Comparison of ENCODE assay signal across 16 cellular contexts in the genomic region with DNA sequence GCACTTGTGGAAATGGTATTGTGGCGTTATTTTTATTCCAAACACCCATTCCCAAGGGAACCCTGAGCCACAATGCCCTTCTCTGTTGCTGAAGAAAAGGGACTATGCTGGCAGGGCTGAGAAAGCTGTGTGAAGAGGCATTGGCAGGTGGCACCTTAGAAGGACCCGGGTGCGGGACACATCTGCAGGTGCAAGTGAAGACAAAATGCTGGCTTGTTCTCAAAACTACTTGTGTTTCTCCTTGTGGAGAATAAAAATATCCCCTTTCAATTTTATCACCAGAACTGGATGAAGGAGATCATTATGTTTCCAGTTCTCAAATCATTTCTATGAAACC. TPM values are rescaled to one million over a fixed set of nuclear protein-coding genes. Genes with fewer than 3 reads are reported as not detected.
DNase-seq lines count a peak whose midpoint lies in the region; TF ChIP-seq lines count a peak whose summit lies in the region.
"Had no signal": no experiment of that assay in that cellular context is flagged by ENCODE, and none has a peak within 500 bp of the region (broad histone marks: within the 10 kb centered on the region; RNA-seq: fewer than 3 reads in every experiment).

No MANE protein-coding gene starts in this region.

- H3K9me3 Mint-ChIP-seq in neural progenitor cell, result no peaks in the 10 kb centered on the region
- H3K9me3 Mint-ChIP-seq in Calu3 (ENCODE audit: low read depth, unreplicated experiment), result peaks cover 2% of the 10 kb centered on the region
- H3K9me3 Mint-ChIP-seq: CD8-positive, alpha-beta memory T cell had no signal

- TF ChIP-seq CTCF in OCI-LY7 (conservative IDR thresholded peaks at IDR 0.05; ENCODE audit: low read length), result no peak
- no peak for TF ChIP-seq CTCF in neural progenitor cell (IDR thresholded peaks at IDR 0.05)
- no peak for TF ChIP-seq CTCF in Calu3 (IDR thresholded peaks at IDR 0.05; ENCODE audit: unreplicated experiment)

- no peaks in the 10 kb centered on the region for H3K9me3 ChIP-seq in BLaER1 treated with 17β-estradiol and CSF1 and Interleukin-3, amounts not matched to agents 10 nM and 100 nM (replicated peaks in 1 of 11)
- H3K9me3 ChIP-seq in OCI-LY7 (ENCODE audit: low read length), result no peaks in the 10 kb centered on the region
- no peaks in the 10 kb centered on the region for H3K9me3 ChIP-seq in neural progenitor cell (ENCODE audit: low read depth)
- H3K9me3 ChIP-seq in neuronal stem cell (replicated peaks in 1 of 2; ENCODE audit: control insufficient read depth in 2 of 2, insufficient read depth in 1 of 2, low read depth in 1 of 2, low read length in 2 of 2), result peaks cover 0 to 5% of the 10 kb centered on the region in 2 donors
- H3K9me3 ChIP-seq: BE2C, HAP-1 had no signal

- no peaks in the 10 kb centered on the region for H3F3A ChIP-seq in neural progenitor cell (ENCODE audit: low read depth)

- H3K79me1 ChIP-seq in neuronal stem cell (ENCODE audit: low read depth, low read length), result no peaks in the 10 kb centered on the region

- no peak overlapping the region for H3K4ac ChIP-seq in neuronal stem cell (ENCODE audit: low read length)

- H3K4me3 ChIP-seq in BLaER1 treated with 17β-estradiol and CSF1 and Interleukin-3, amounts not matched to agents 10 nM and 100 nM, result no peak overlapping the region
- H3K4me3 ChIP-seq in OCI-LY7 (ENCODE audit: low read depth, low read length, poor library complexity, severe bottlenecking) (no peak overlapping the region), neural progenitor cell (no peak overlapping the region), neuronal stem cell (ENCODE audit: low read length in 2 of 2) (no peak overlapping the region)
- H3K4me3 ChIP-seq: HAP-1 had no signal

- no peak overlapping the region for H3K9ac ChIP-seq in BLaER1 treated with 17β-estradiol and CSF1 and Interleukin-3, amounts not matched to agents 10 nM and 100 nM
- H3K9ac ChIP-seq in neural progenitor cell (no peak overlapping the region), neuronal stem cell (ENCODE audit: low read depth, low read length, poor library complexity) (no peak overlapping the region)

- no peak overlapping the region for H2BK120ac ChIP-seq in neuronal stem cell (ENCODE audit: low read depth, low read length)

- no peak overlapping the region for H2AK5ac ChIP-seq in neuronal stem cell (ENCODE audit: low read depth, low read length)

- H3K27me3 Mint-ChIP-seq in neural progenitor cell (ENCODE audit: insufficient read depth, low read depth) (peaks cover 2% of the 10 kb centered on the region), Calu3 (ENCODE audit: unreplicated experiment) (no peaks in the 10 kb centered on the region)
- H3K27me3 Mint-ChIP-seq: CD8-positive, alpha-beta memory T cell had no signal

- no peak overlapping the region for H3K27ac ChIP-seq in BLaER1 treated with 17β-estradiol and CSF1 and Interleukin-3, amounts not matched to agents 10 nM and 100 nM
- H3K27ac ChIP-seq in OCI-LY7 (ENCODE audit: low read depth, low read length, poor library complexity, severe bottlenecking) (no peak overlapping the region), neural progenitor cell (no peak overlapping the region), neuronal stem cell (replicated peaks; ENCODE audit: low read length) (no peak overlapping the region)

- H3K14ac ChIP-seq in neuronal stem cell (ENCODE audit: low read length), result no peak overlapping the region

- POLR2A ChIA-PET in OCI-LY7 (lab: Charles Lee), result interaction anchor here (1.3 kb wide), 1 partner anchor 24 kb away, joined by 4 read pairs; no protein-coding TSS in a partner anchor

- H2AFZ ChIP-seq in OCI-LY7 (ENCODE audit: low read length) (0 out of 2 replicates have a peak overlapping the region, but pooled peaks have one; percentile 13), neural progenitor cell (replicated peaks) (peak overlapping the region; percentile 89), neuronal stem cell (ENCODE audit: low read length) (no peak overlapping the region)

- H3K4me3 Mint-ChIP-seq in neural progenitor cell (no peak overlapping the region), Calu3 (ENCODE audit: low read depth, unreplicated experiment) (no peak overlapping the region)
- H3K4me3 Mint-ChIP-seq: CD8-positive, alpha-beta memory T cell had no signal

- H4K8ac ChIP-seq in neuronal stem cell (ENCODE audit: low read depth, low read length), result no peak overlapping the region

- CTCF ChIA-PET in OCI-LY7 (lab: Charles Lee; ENCODE audit: unreplicated experiment), result no interaction called here
- CTCF ChIA-PET in Calu3 (lab: Charles Lee), result no interaction called here

- no CpG with 5 or more reads among the region's 3 CpGs for WGBS in neuronal stem cell (ENCODE audit: extremely low coverage in 2 of 2, insufficient read length in 2 of 2, insufficient replicate concordance in 1 of 2), 2 donors

- peak; percentile 32 for DNase-seq in NCI-H1092 (lab: John Stamatoyannopoulos, UW)
- peak; percentile 26 for DNase-seq in OCI-LY7 (ENCODE audit: low spot score)
- DNase-seq in neural progenitor cell (ENCODE audit: low spot score), result no peak
- DNase-seq in neuronal stem cell (ENCODE audit: low spot score), result no peak
- no peak for DNase-seq in NCI-H1694 (lab: John Stamatoyannopoulos, UW)
- no peak for DNase-seq in Calu3
- DNase-seq: ACHN; BE2C; CD8-positive, alpha-beta memory T cell; DMS 273 treated with DMSO at 0.1 percent for 48 hours; EL; Karpas-422; MM.1S; OCI-M1 had no signal

- no peaks in the 10 kb centered on the region for H3K27me3 ChIP-seq in BLaER1 treated with 17β-estradiol and CSF1 and Interleukin-3, amounts not matched to agents 10 nM and 100 nM
- H3K27me3 ChIP-seq in neural progenitor cell (no peaks in the 10 kb centered on the region), neuronal stem cell (ENCODE audit: control insufficient read depth in 3 of 3, insufficient read depth in 3 of 3, low read depth in 1 of 3, low read length in 3 of 3) (peaks cover 0 to 8% (median 0%) of the 10 kb centered on the region in 3 experiments)
- H3K27me3 ChIP-seq: BE2C had no signal

- peak overlapping the region in 8 of 11 experiments; percentile 2 to 61 (median 27); a peak in 14 of 22 replicates for H3K4me2 ChIP-seq in BLaER1 treated with 17β-estradiol and CSF1 and Interleukin-3, amounts not matched to agents 10 nM and 100 nM
- H3K4me2 ChIP-seq in OCI-LY7 (ENCODE audit: low read length) (0 out of 2 replicates have a peak overlapping the region, but pooled peaks have one; percentile 12), neural progenitor cell (no peak overlapping the region), neuronal stem cell (ENCODE audit: insufficient read depth, low read length, poor library complexity, severe bottlenecking) (no peak overlapping the region)

- no peaks in the 10 kb centered on the region for H3K36me3 ChIP-seq in BLaER1 treated with 17β-estradiol and CSF1 and Interleukin-3, amounts not matched to agents 10 nM and 100 nM
- no peaks in the 10 kb centered on the region for H3K36me3 ChIP-seq in OCI-LY7 (ENCODE audit: insufficient read depth, low read length)
- no peaks in the 10 kb centered on the region for H3K36me3 ChIP-seq in neural progenitor cell
- H3K36me3 ChIP-seq in neuronal stem cell (replicated peaks in 1 of 2; ENCODE audit: control insufficient read depth in 2 of 2, insufficient read depth in 2 of 2, low read length in 2 of 2), result no peaks in the 10 kb centered on the region
- H3K36me3 ChIP-seq: BE2C, HAP-1 had no signal

- H3K4me1 Mint-ChIP-seq in neural progenitor cell (peaks cover 12% of the 10 kb centered on the region), Calu3 (ENCODE audit: low read depth, unreplicated experiment) (peaks cover 8% of the 10 kb centered on the region)

- H3K36me3 Mint-ChIP-seq in neural progenitor cell, result no peaks in the 10 kb centered on the region
- no peaks in the 10 kb centered on the region for H3K36me3 Mint-ChIP-seq in Calu3 (ENCODE audit: insufficient read depth, unreplicated experiment)

- no peak overlapping the region for H3K23ac ChIP-seq in neuronal stem cell (ENCODE audit: low read depth, low read length, poor library complexity)

- no peak overlapping the region for H4K91ac ChIP-seq in neuronal stem cell (ENCODE audit: low read depth, low read length, poor library complexity)

- no peaks in the 10 kb centered on the region for H4K20me1 ChIP-seq in BLaER1 treated with 17β-estradiol and CSF1 and Interleukin-3, amounts not matched to agents 10 nM and 100 nM
- H4K20me1 ChIP-seq in OCI-LY7 (ENCODE audit: insufficient read depth, low read length), result no peaks in the 10 kb centered on the region
- no peaks in the 10 kb centered on the region for H4K20me1 ChIP-seq in neural progenitor cell (ENCODE audit: low read depth)

- H2BK5ac ChIP-seq in neuronal stem cell (ENCODE audit: low read length), result no peak overlapping the region

- no TSS peak for BruUV-seq in OCI-LY7 (replicated peaks; lab: Mats Ljungman, UMichigan)
- no TSS peak for BruUV-seq in Calu3 (replicated peaks; lab: Mats Ljungman, UMichigan)

- H3K27ac Mint-ChIP-seq in neural progenitor cell (no peak overlapping the region), Calu3 (ENCODE audit: unreplicated experiment) (no peak overlapping the region)
- H3K27ac Mint-ChIP-seq: CD8-positive, alpha-beta memory T cell had no signal

- H3K4me1 ChIP-seq in BLaER1 treated with 17β-estradiol and CSF1 and Interleukin-3, amounts not matched to agents 10 nM and 100 nM, result peaks cover 8 to 30% (median 18%) of the 10 kb centered on the region in 10 experiments; a peak in 19 of 20 replicates
- H3K4me1 ChIP-seq in OCI-LY7 (ENCODE audit: insufficient read depth, low read length, poor library complexity, severe bottlenecking), result peaks cover 52% of the 10 kb centered on the region
- peaks cover 15% of the 10 kb centered on the region for H3K4me1 ChIP-seq in neural progenitor cell
- H3K4me1 ChIP-seq in neuronal stem cell (ENCODE audit: control insufficient read depth in 2 of 2, insufficient read depth in 1 of 2, low read depth in 1 of 2, low read length in 2 of 2), result peaks cover 2 to 3% of the 10 kb centered on the region in 2 donors
- H3K4me1 ChIP-seq: HAP-1 had no signal

- H2BK12ac ChIP-seq in neuronal stem cell (ENCODE audit: low read length), result no peak overlapping the region

- H3K79me2 ChIP-seq in OCI-LY7 (ENCODE audit: insufficient read depth, low read depth, low read length) (no peaks in the 10 kb centered on the region), neural progenitor cell (ENCODE audit: low read depth) (no peaks in the 10 kb centered on the region)

- no peaks in the 10 kb centered on the region for H3K9me2 ChIP-seq in OCI-LY7 (ENCODE audit: insufficient read depth, low read length)

- intact Hi-C loops in OCI-LY7 (cut with micrococcal nuclease; ENCODE audit: unreplicated experiment) (no loop called here), Calu3 (cut with micrococcal nuclease; ENCODE audit: unreplicated experiment) (no loop called here)

- H2BK15ac ChIP-seq in neuronal stem cell (ENCODE audit: low read length), result no peak overlapping the region

- no peak overlapping the region for H3K18ac ChIP-seq in neuronal stem cell (ENCODE audit: low read length)

RNA-seq across cellular contexts. Expression of a gene that starts 54.5 kb away (rescaled TPM):
- total RNA-seq in OCI-LY7 (2014; rRNA removed; shearing (Covaris generic)), result 59.5 and 71.7 TPM in 2 replicates
- total RNA-seq in OCI-LY7 (2022) (88.1 and 93.7 TPM in 2 replicates), neural progenitor cell (ENCODE audit: low replicate concordance) (185 and 299 TPM in 2 replicates), Calu3 (2022) (213 and 229 TPM in 2 replicates)
- 149 TPM for polyA plus RNA-seq in neuronal stem cell (2013, experiment 1 of 2)
- polyA plus RNA-seq in neuronal stem cell (2013, experiment 2 of 2), result 154 TPM

Comparison
In these comparisons a context has a peak if more than half of its experiments do, and no peak if none do; other contexts are left out.
1. H3K4me2 ChIP-seq: peak in BLaER1 treated with 17β-estradiol and CSF1 and Interleukin-3, amounts not matched to agents 10 nM and 100 nM (8 of 11) and OCI-LY7 (single experiment); none in neural progenitor cell (single experiment) and neuronal stem cell (single experiment).
2. DNase-seq: peak in NCI-H1092 (single experiment) and OCI-LY7 (single experiment); none in neural progenitor cell (single experiment), neuronal stem cell (single experiment), NCI-H1694 (single experiment) and Calu3 (single experiment).